23 cellular contexts compared by ENCODE assay signal in the genomic region with DNA sequence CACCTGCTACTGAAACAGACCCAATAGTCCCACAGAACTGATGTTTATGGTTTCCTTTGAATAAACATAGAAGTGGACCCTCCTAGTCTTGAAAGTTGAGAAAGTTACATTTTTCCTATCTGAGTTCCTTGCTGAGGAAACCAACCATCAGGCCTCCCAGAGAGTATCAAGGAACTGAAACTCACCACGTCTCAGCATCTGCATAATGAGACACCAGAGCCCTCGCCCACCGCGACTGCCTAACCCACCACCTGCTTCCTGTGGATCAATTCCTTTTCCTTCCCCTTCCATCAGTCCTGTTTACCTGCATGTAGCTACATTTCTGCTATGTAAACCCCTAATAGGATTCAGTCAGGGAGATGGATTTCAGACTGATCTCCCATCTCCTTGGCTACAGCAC.
"Had no signal": no experiment of that assay in that cellular context is flagged by ENCODE, and none has a peak within 500 bp of the region (broad histone marks: within the 10 kb centered on the region; RNA-seq: fewer than 3 reads in every experiment).

No MANE protein-coding gene starts in this region.

- H3K4me3 ChIP-seq: K562, Peyer's patch had no signal

- H3K27me3 Mint-ChIP-seq: activated B cell treated with CpG ODN at 0.5 μM for 24 hours; activated CD4-positive, alpha-beta T cell treated with anti-CD3 and anti-CD28 coated beads, Interleukin-2, amount 10 ng/mL, durations not matched to agents 24 days and 14 days; activated naive CD8-positive, alpha-beta T cell; activated T-helper 17 cell treated with anti-CD3 and anti-CD28 coated beads, Interleukin-2, amount 50 U/mL, for 72 hours; T-helper 17 cell had no signal

- H3K27me3 ChIP-seq: Peyer's patch had no signal

- DNase-seq: activated B cell treated with CpG ODN at 0.5 μM for 24 hours; activated CD4-positive, alpha-beta T cell treated with anti-CD3 and anti-CD28 coated beads for 1 hour; activated CD4-positive, alpha-beta T cell treated with anti-CD3 and anti-CD28 coated beads, Interleukin-2, amount 10 ng/mL, durations not matched to agents 24 days and 14 days; activated CD4-positive, alpha-beta T cell treated with anti-CD3 and anti-CD28 coated beads, Interleukin-2, amount 50 U/mL, for 48 hours; activated gamma-delta T cell; activated naive CD4-positive, alpha-beta T cell treated with anti-CD3 and anti-CD28 coated beads for 36 hours; activated T-cell treated with anti-CD3 and anti-CD28 coated beads, Interleukin-2, amount 50 U/mL, for 4 hours; caudate nucleus; Karpas-422; NCI-H1105 treated with DMSO at 0.1 percent for 48 hours; NCI-H1436 treated with DMSO at 0.1 percent for 48 hours; NCI-H187 treated with DMSO at 0.1 percent for 48 hours; NCI-H2081 treated with DMSO at 0.1 percent for 48 hours; NCI-H526; NCI-H774; Peyer's patch; SHP77; T-helper 17 cell; T-helper 9 cell had no signal

- H3K4me3 Mint-ChIP-seq: activated B cell treated with CpG ODN at 0.5 μM for 24 hours; activated CD4-positive, alpha-beta T cell treated with anti-CD3 and anti-CD28 coated beads, Interleukin-2, amount 10 ng/mL, durations not matched to agents 24 days and 14 days; activated naive CD4-positive, alpha-beta T cell treated with anti-CD3 and anti-CD28 coated beads for 36 hours; activated naive CD8-positive, alpha-beta T cell; activated T-cell treated with anti-CD3 and anti-CD28 coated beads, Interleukin-2, amount 50 U/mL, for 4 hours; activated T-helper 17 cell treated with anti-CD3 and anti-CD28 coated beads, Interleukin-2, amount 50 U/mL, for 72 hours; T-helper 17 cell had no signal

- H3K36me3 Mint-ChIP-seq: activated naive CD8-positive, alpha-beta T cell had no signal

- H3K27ac ChIP-seq: Peyer's patch, RWPE1 had no signal

- H3K27ac Mint-ChIP-seq: activated B cell treated with CpG ODN at 0.5 μM for 24 hours; activated CD4-positive, alpha-beta T cell treated with anti-CD3 and anti-CD28 coated beads, Interleukin-2, amount 10 ng/mL, durations not matched to agents 24 days and 14 days; activated naive CD4-positive, alpha-beta T cell treated with anti-CD3 and anti-CD28 coated beads for 36 hours; activated naive CD8-positive, alpha-beta T cell; activated T-helper 17 cell treated with anti-CD3 and anti-CD28 coated beads, Interleukin-2, amount 50 U/mL, for 72 hours; T-helper 17 cell had no signal

- H3K4me1 Mint-ChIP-seq: activated B cell treated with CpG ODN at 0.5 μM for 24 hours; activated CD4-positive, alpha-beta T cell treated with anti-CD3 and anti-CD28 coated beads, Interleukin-2, amount 10 ng/mL, durations not matched to agents 24 days and 14 days; activated T-helper 17 cell treated with anti-CD3 and anti-CD28 coated beads, Interleukin-2, amount 50 U/mL, for 72 hours; T-helper 17 cell had no signal
